2 cellular contexts compared by ENCODE assay signal in the genomic region with DNA sequence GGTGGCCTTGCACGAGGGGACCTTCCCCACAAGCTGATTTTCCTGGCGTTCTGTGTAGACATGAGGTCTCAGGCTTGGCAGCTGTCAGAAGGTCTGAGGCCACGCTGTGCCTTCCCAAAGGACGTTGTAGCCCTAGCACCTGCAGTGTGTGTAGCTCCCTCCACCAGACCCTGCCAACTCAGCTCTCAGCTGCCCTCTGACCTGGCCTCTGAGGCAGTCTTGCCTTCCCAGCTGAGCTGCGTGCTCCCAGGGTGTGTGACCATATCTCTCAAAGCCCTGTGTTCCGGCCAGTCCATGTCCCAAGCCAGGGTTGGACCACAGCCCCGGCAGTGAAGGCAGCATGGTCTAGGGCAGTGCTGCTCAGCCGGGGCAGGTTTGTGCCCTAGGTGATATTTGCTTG.
TF ChIP-seq lines count a peak whose summit lies in the region.

No MANE protein-coding gene starts in this region.

TF ChIP-seq in HepG2, 621 proteins besides CTCF, POLR2A, EP300 and RAD21 (continues in another document):
- TF ChIP-seq TGIF2 (CRISPR knock-in tag; IDR thresholded peaks at IDR 0.05) (no peak), RCOR2 (CRISPR knock-in tag; IDR thresholded peaks at IDR 0.05) (no peak), AHDC1 (CRISPR knock-in tag; IDR thresholded peaks at IDR 0.05; ENCODE audit: borderline replicate concordance) (no peak), PCBP1 (IDR thresholded peaks at IDR 0.05; ENCODE audit: borderline replicate concordance, low read depth, low read length) (no peak), ZNF788 (CRISPR knock-in tag; IDR thresholded peaks at IDR 0.05; ENCODE audit: borderline replicate concordance) (no peak), REPIN1 (CRISPR knock-in tag; IDR thresholded peaks at IDR 0.05; ENCODE audit: borderline replicate concordance, low read depth) (no peak), CEBPG (CRISPR knock-in tag; IDR thresholded peaks at IDR 0.05) (no peak), THYN1 (CRISPR knock-in tag; IDR thresholded peaks at IDR 0.05; ENCODE audit: borderline replicate concordance, low read depth) (no peak), ZXDC (CRISPR knock-in tag; IDR thresholded peaks at IDR 0.05) (no peak), ZBTB21 (CRISPR knock-in tag; IDR thresholded peaks at IDR 0.05) (no peak)
- TF ChIP-seq, protein P1, sequence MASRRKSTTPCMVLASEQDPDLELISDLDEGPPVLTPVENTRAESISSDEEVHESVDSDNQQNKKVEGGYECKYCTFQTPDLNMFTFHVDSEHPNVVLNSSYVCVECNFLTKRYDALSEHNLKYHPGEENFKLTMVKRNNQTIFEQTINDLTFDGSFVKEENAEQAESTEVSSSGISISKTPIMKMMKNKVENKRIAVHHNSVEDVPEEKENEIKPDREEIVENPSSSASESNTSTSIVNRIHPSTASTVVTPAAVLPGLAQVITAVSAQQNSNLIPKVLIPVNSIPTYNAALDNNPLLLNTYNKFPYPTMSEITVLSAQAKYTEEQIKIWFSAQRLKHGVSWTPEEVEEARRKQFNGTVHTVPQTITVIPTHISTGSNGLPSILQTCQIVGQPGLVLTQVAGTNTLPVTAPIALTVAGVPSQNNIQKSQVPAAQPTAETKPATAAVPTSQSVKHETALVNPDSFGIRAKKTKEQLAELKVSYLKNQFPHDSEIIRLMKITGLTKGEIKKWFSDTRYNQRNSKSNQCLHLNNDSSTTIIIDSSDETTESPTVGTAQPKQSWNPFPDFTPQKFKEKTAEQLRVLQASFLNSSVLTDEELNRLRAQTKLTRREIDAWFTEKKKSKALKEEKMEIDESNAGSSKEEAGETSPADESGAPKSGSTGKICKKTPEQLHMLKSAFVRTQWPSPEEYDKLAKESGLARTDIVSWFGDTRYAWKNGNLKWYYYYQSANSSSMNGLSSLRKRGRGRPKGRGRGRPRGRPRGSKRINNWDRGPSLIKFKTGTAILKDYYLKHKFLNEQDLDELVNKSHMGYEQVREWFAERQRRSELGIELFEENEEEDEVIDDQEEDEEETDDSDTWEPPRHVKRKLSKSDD (CRISPR knock-in tag; IDR thresholded peaks at IDR 0.05; ENCODE audit: low read depth): no peak
- TF ChIP-seq, protein P2, sequence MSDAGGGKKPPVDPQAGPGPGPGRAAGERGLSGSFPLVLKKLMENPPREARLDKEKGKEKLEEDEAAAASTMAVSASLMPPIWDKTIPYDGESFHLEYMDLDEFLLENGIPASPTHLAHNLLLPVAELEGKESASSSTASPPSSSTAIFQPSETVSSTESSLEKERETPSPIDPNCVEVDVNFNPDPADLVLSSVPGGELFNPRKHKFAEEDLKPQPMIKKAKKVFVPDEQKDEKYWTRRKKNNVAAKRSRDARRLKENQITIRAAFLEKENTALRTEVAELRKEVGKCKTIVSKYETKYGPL (CRISPR knock-in tag; IDR thresholded peaks at IDR 0.05): no peak

TF ChIP-seq in SK-N-SH, 30 proteins besides CTCF, POLR2A, EP300 and RAD21:
- TF ChIP-seq RFX5 (IDR thresholded peaks at IDR 0.05; ENCODE audit: low read length) (no peak), EZH2phosphoT487 (IDR thresholded peaks at IDR 0.05; ENCODE audit: borderline replicate concordance, low read depth) (no peak), RXRA (IDR thresholded peaks at IDR 0.05; ENCODE audit: borderline replicate concordance, low read depth) (no peak), FOXJ3 (CRISPR knock-in tag; IDR thresholded peaks at IDR 0.05) (no peak), ZBTB33 (IDR thresholded peaks at IDR 0.05; ENCODE audit: borderline replicate concordance, low read depth) (no peak)
TF ChIP-seq in SK-N-SH: peak in this region for 0.
